In the genomic region with DNA sequence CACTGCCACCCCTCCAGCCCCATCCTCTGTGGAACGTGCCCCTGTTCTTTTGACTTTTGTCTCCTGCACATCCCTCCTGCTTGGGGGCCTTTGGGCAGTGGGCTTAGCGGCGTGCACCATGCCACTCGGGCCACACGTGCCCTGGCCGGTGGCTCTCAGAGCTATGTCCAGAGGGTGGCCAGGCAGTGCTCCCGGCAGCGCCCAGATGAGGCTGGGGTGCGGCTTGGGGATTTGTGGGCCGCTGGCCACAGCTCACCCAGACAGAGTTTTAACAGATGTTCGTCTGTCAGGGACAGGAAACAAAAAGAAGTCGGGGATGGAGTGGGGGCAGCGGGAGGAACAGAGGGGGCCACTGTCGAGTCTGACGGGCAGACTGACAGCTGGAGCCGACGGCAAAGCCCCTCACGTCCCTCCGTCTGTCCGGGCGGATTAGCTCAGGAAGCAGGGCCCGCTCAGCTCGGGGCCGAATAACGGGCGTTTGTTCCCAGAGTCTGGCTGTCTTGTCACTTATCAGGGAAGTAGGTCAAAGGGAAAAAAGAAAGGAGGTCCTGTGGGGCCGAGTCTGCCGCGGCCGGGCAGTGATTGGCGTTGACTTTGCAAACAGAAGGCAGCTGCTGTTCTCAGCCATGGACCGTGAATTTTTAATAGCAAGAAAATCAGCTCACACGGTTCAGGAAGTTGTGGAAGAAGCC, we compare ENCODE assay signal across 8 cellular contexts.
A peak's percentile ranks its signal among the peaks of the same experiment; 100 is the strongest.
DNase-seq lines count a peak whose midpoint lies in the region; ATAC-seq and TF ChIP-seq lines count a peak whose summit lies in the region.

No MANE protein-coding gene starts in this region.

- H2AK5ac ChIP-seq in mesenchymal stem cell (ENCODE audit: low read length, severe bottlenecking): no peak overlapping the region

- TF ChIP-seq POLR2A in transverse colon (IDR thresholded peaks at IDR 0.05): no peak

- H3K23ac ChIP-seq in mesenchymal stem cell (ENCODE audit: low read length in 2 of 2): peak overlapping the region in 1 of 2 experiments; percentile 57

- peak overlapping the region; percentile 93 for H4K8ac ChIP-seq in mesenchymal stem cell (ENCODE audit: low read length)

- peak overlapping the region; percentile 56 for H2BK120ac ChIP-seq in mesenchymal stem cell (ENCODE audit: low read depth, low read length)

- 17% methylated on average over 33 of the region's 33 CpGs for WGBS in mesenchymal stem cell
- WGBS in transverse colon (ENCODE audit: low coverage in 1 of 2), 2 donors: 17 to 27% methylated on average over 8 to 33 of the region's 33 CpGs

- H3K27me3 ChIP-seq in mesenchymal stem cell (ENCODE audit: control insufficient read depth in 1 of 2, insufficient read depth in 1 of 2, low read length in 2 of 2) (no peaks in the 10 kb centered on the region), transverse colon (no peaks in the 10 kb centered on the region)

- TF ChIP-seq EP300 in transverse colon (IDR thresholded peaks at IDR 0.05; ENCODE audit: low read depth): no peak

- peak overlapping the region; percentile 83 for H3K9ac ChIP-seq in mesenchymal stem cell (ENCODE audit: low read length)

- peak overlapping the region; percentile 87 to 94 for H2BK12ac ChIP-seq in mesenchymal stem cell (ENCODE audit: low read length in 2 of 2)

- no peak for ATAC-seq in GM18511 (IDR thresholded peaks at IDR 0.05; ENCODE audit: unreplicated experiment)

- no peak overlapping the region for H2BK5ac ChIP-seq in mesenchymal stem cell (ENCODE audit: low read depth, low read length, poor library complexity, severe bottlenecking)

- peak overlapping the region; percentile 89 to 92 for H3K4ac ChIP-seq in mesenchymal stem cell (ENCODE audit: low read depth in 1 of 2, low read length in 2 of 2)

- peaks cover 0 to 30% of the 10 kb centered on the region in 2 experiments for H3K36me3 ChIP-seq in mesenchymal stem cell (ENCODE audit: control insufficient read depth in 1 of 2, insufficient read depth in 2 of 2, low read depth in 1 of 2, low read length in 2 of 2)
- H3K36me3 ChIP-seq in transverse colon: no peaks in the 10 kb centered on the region

- H3K9me3 ChIP-seq in mesenchymal stem cell (ENCODE audit: control insufficient read depth, low read length) (no peaks in the 10 kb centered on the region), transverse colon (no peaks in the 10 kb centered on the region)

- H3K18ac ChIP-seq in mesenchymal stem cell (ENCODE audit: low read depth in 1 of 2, low read length in 2 of 2): peak overlapping the region; percentile 83 to 95

- peak overlapping the region in 1 of 2 experiments; percentile 94 for H3K14ac ChIP-seq in mesenchymal stem cell (ENCODE audit: low read length in 2 of 2)

- peak overlapping the region; percentile 38 for H3K4me2 ChIP-seq in mesenchymal stem cell (ENCODE audit: low read length, poor library complexity, severe bottlenecking)

- H4K91ac ChIP-seq in mesenchymal stem cell (ENCODE audit: low read length): peak overlapping the region; percentile 97

- H2AFZ ChIP-seq in mesenchymal stem cell (ENCODE audit: low read depth, low read length): no peak overlapping the region

- peaks cover 13% of the 10 kb centered on the region for H3K79me1 ChIP-seq in mesenchymal stem cell (replicated peaks; ENCODE audit: low read length, poor library complexity, severe bottlenecking)

- DNase-seq in DMS79 treated with DMSO at 0.1 percent for 48 hours (lab: John Stamatoyannopoulos, UW) (peak; percentile 44), DMS79 (lab: John Stamatoyannopoulos, UW) (no peak), dermis blood vessel endothelial cell (peak; percentile 42), mesenchymal stem cell (peak; percentile 72), transverse colon (peak; percentile 58), NCI-H226 (no peak), NCI-H187 treated with DMSO at 0.1 percent for 48 hours (lab: John Stamatoyannopoulos, UW) (no peak)

- H3K4me1 ChIP-seq in mesenchymal stem cell (ENCODE audit: control insufficient read depth, insufficient read depth, low read depth, low read length): peaks cover 48% of the 10 kb centered on the region
- peaks cover 48 to 63% (median 56%) of the 10 kb centered on the region in 4 donors for H3K4me1 ChIP-seq in transverse colon

- H3K4me3 ChIP-seq in mesenchymal stem cell (ENCODE audit: insufficient read depth in 1 of 2, low read depth in 1 of 2, low read length in 2 of 2): peak overlapping the region in 1 of 2 experiments; percentile 55
- peak overlapping the region in 1 of 4 donors; percentile 25 for H3K4me3 ChIP-seq in transverse colon

- no peak for TF ChIP-seq CTCF in transverse colon (IDR thresholded peaks at IDR 0.05)

- H2BK15ac ChIP-seq in mesenchymal stem cell (ENCODE audit: low read depth, poor library complexity, severe bottlenecking): peak overlapping the region; percentile 73

- in situ Hi-C loops in transverse colon (cut with MboI; ENCODE audit: low pct_ligation_motif_present in 1 of 4, low pct_unique_long_range_greater_than_20kb in 1 of 4, low sequenced_read_pairs in 3 of 4): no loop called here

- H3K27ac ChIP-seq in mesenchymal stem cell (ENCODE audit: low read length, poor library complexity, severe bottlenecking) (peak overlapping the region; percentile 50), transverse colon (peak overlapping the region; percentile 80 to 95 (median 86))

- intact Hi-C loops in transverse colon (cut with DNase I; ENCODE audit: low total_unique reads): no loop called here

Comparison
In these comparisons a context has a peak if more than half of its experiments do, and no peak if none do; other contexts are left out.
1. DNase-seq: peak in DMS79 treated with DMSO at 0.1 percent for 48 hours (single experiment), dermis blood vessel endothelial cell (single experiment), mesenchymal stem cell (single experiment) and transverse colon (single experiment); none in DMS79 (single experiment), NCI-H226 (single experiment) and NCI-H187 treated with DMSO at 0.1 percent for 48 hours (single experiment).